ENCODE assay signal across 1 cellular context in genomic region chr10:44300666-44301649, GRCh38.
A peak's percentile ranks its signal among the peaks of the same experiment; 100 is the strongest.
TF ChIP-seq lines count a peak whose summit lies in the region.

No MANE protein-coding gene starts in this region.

TF ChIP-seq in HEK293, 187 proteins besides CTCF, POLR2A, EP300 and RAD21 (continued from another document and continues in another):
- TF ChIP-seq ATF2 (tag by site-specific recombination; IDR thresholded peaks at IDR 0.05; ENCODE audit: low read depth) (peak; percentile 34; the same call in 1 of the 2 replicates), PRDM6 (tag by site-specific recombination; IDR thresholded peaks at IDR 0.05) (0 out of 2 replicates have a peak, but pooled peaks have one; percentile 16), ZNF548 (tag by site-specific recombination; IDR thresholded peaks at IDR 0.05) (no peak), TRIM28 (IDR thresholded peaks at IDR 0.05; ENCODE audit: borderline replicate concordance, low read length) (peak; percentile 46; the same call in 1 of the 2 replicates), KLF7 (tag by site-specific recombination; IDR thresholded peaks at IDR 0.05; ENCODE audit: borderline replicate concordance) (no peak), ZNF514 (tag by site-specific recombination; IDR thresholded peaks at IDR 0.05) (no peak), SP7 (tag by site-specific recombination; IDR thresholded peaks at IDR 0.05) (peak; percentile 92), ZNF24 (tag by site-specific recombination; IDR thresholded peaks at IDR 0.05) (peak; percentile 79), PBX3 (CRISPR knock-in tag; IDR thresholded peaks at IDR 0.05) (no peak), EGR2 (tag by site-specific recombination; IDR thresholded peaks at IDR 0.05; ENCODE audit: low read depth) (no peak), ZNF692 (tag by site-specific recombination; IDR thresholded peaks at IDR 0.05) (peak; percentile 79), ZNF174 (tag by site-specific recombination; IDR thresholded peaks at IDR 0.05) (no peak), ZBTB49 (tag by site-specific recombination; IDR thresholded peaks at IDR 0.05; ENCODE audit: low read depth) (no peak), GFI1B (tag by site-specific recombination; IDR thresholded peaks at IDR 0.05) (peak; percentile 50; the same call in 1 of the 2 replicates), BCL11B (tag by site-specific recombination; IDR thresholded peaks at IDR 0.05; ENCODE audit: low read depth) (no peak), KLF8 (tag by site-specific recombination; IDR thresholded peaks at IDR 0.05) (0 out of 2 replicates have a peak, but pooled peaks have one; percentile 23), KLF10 (tag by site-specific recombination; IDR thresholded peaks at IDR 0.05) (peak; percentile 84), FEZF1 (tag by site-specific recombination; IDR thresholded peaks at IDR 0.05) (peak; percentile 87), ZNF623 (tag by site-specific recombination; IDR thresholded peaks at IDR 0.05) (no peak), ZXDB (tag by site-specific recombination; IDR thresholded peaks at IDR 0.05) (peak; percentile 53; the same call in 1 of the 2 replicates), ZBTB7A (tag by site-specific recombination; IDR thresholded peaks at IDR 0.05; ENCODE audit: low read depth) (0 out of 2 replicates have a peak, but pooled peaks have one; percentile 15), ZBTB26 (tag by site-specific recombination; optimal IDR thresholded peaks at IDR 0.05) (no peak), ZNF629 (tag by site-specific recombination; IDR thresholded peaks at IDR 0.05) (peak; percentile 97), ZNF394 (tag by site-specific recombination; IDR thresholded peaks at IDR 0.05; ENCODE audit: borderline replicate concordance) (peak; percentile 87), ZNF324 (tag by site-specific recombination; IDR thresholded peaks at IDR 0.05) (peak; percentile 79), PATZ1 (tag by site-specific recombination; IDR thresholded peaks at IDR 0.05) (no peak), ZBTB6 (tag by site-specific recombination; IDR thresholded peaks at IDR 0.05) (peak; percentile 47; the same call in 1 of the 2 replicates), ZFP37 (tag by site-specific recombination; IDR thresholded peaks at IDR 0.05) (peak; percentile 94), ZNF148 (tag by site-specific recombination; IDR thresholded peaks at IDR 0.05; ENCODE audit: borderline replicate concordance) (no peak), ZIC2 (tag by site-specific recombination; IDR thresholded peaks at IDR 0.05) (peak; percentile 24; the same call in 1 of the 2 replicates), ZSCAN23 (tag by site-specific recombination; IDR thresholded peaks at IDR 0.05) (peak; percentile 76; the same call in 1 of the 2 replicates), SP3 (tag by site-specific recombination; IDR thresholded peaks at IDR 0.05) (peak; percentile 55; the same call in 1 of the 2 replicates), INSM2 (tag by site-specific recombination; IDR thresholded peaks at IDR 0.05) (peak; percentile 95), HIC1 (tag by site-specific recombination; IDR thresholded peaks at IDR 0.05) (peak; percentile 35; the same call in 1 of the 2 replicates), ZNF639 (tag by site-specific recombination; IDR thresholded peaks at IDR 0.05) (peak; percentile 87)
